Comparison of ENCODE assay signal across 8 cellular contexts in the genomic region with DNA sequence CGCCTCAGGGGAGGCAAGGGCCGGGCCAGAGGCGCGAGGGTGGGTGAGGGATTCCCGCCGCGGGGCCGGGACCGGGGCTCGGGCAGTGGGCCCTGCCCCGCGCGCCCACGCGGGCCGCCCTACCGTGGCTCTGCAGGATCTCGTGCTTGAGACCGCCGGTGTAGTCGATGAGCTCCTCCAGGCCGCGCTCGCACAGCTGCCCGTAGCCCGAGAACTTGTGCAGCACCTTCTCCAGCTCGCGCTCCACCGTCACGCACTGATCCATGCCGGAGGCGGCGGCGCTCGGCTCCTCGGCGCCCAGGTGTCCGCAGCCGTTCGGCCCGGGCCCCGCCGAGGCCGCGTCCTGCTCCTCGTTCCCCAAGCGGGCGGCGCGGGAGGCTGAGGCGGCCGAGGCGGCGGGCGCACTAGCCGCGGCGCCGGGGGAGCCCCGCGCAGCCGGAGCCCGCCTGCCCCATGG. TPM values are rescaled to one million over a fixed set of nuclear protein-coding genes. Genes with fewer than 3 reads are reported as not detected.
A peak's percentile ranks its signal among the peaks of the same experiment; 100 is the strongest.
DNase-seq lines count a peak whose midpoint lies in the region; ATAC-seq and TF ChIP-seq lines count a peak whose summit lies in the region.
"Not testable (repeated sequence)": the region's sequence is repeated elsewhere in the genome, so short reads cannot be mapped to it uniquely, and the experiment has no call there.

No MANE protein-coding gene starts in this region.

- not testable (repeated sequence) for TF ChIP-seq POLR2A in heart left ventricle (IDR thresholded peaks at IDR 0.05)

- peak; percentile 65 for DNase-seq in Daoy (ENCODE audit: low read depth)
- peak; percentile 40 for DNase-seq in WERI-Rb-1
- DNase-seq in astrocyte of the hippocampus (ENCODE audit: low read depth, low spot score): peak; percentile 67
- DNase-seq in heart left ventricle: peak; percentile 31 to 77 (median 48)
- DNase-seq in stimulated activated naive B cell treated with anti-CD40 and anti-IgM and Interleukin-4, amounts not matched to agents 10 μg/mL and 1 μg/mL and 100 μg/mL, for 72 hours: peak; percentile 61

- peak overlapping the region; percentile 75 to 92 for H3K4me3 Mint-ChIP-seq in stimulated activated naive B cell treated with anti-CD40 and anti-IgM and Interleukin-4, amounts not matched to agents 10 μg/mL and 1 μg/mL and 100 μg/mL, for 72 hours

- not testable (repeated sequence) for H3K36me3 ChIP-seq in WERI-Rb-1; heart left ventricle; neuron (ENCODE audit: insufficient read depth, low read length)

- H3K27ac Mint-ChIP-seq in stimulated activated naive B cell treated with anti-CD40 and anti-IgM and Interleukin-4, amounts not matched to agents 10 μg/mL and 1 μg/mL and 100 μg/mL, for 72 hours: peak overlapping the region; percentile 76

- H3K9me3 Mint-ChIP-seq in stimulated activated naive B cell treated with anti-CD40 and anti-IgM and Interleukin-4, amounts not matched to agents 10 μg/mL and 1 μg/mL and 100 μg/mL, for 72 hours: not testable (repeated sequence)

- H3K36me3 Mint-ChIP-seq in stimulated activated naive B cell treated with anti-CD40 and anti-IgM and Interleukin-4, amounts not matched to agents 10 μg/mL and 1 μg/mL and 100 μg/mL, for 72 hours: not testable (repeated sequence)

- not testable (repeated sequence) for H2AFZ ChIP-seq in neuron (ENCODE audit: low read depth, low read length)

- ATAC-seq in GM21619 (IDR thresholded peaks at IDR 0.05; ENCODE audit: unreplicated experiment) (peak; percentile 27), HG03521 (IDR thresholded peaks at IDR 0.05; ENCODE audit: unreplicated experiment) (peak; percentile 31), heart left ventricle (peak in 2 of 4 donors; percentile 2 to 11)
- peak; percentile 49 to 50 for ATAC-seq in stimulated activated naive B cell treated with anti-CD40 and anti-IgM and Interleukin-4, amounts not matched to agents 10 μg/mL and 1 μg/mL and 100 μg/mL, for 72 hours (replicated peaks)

- intact Hi-C loops in heart left ventricle (cut with DNase I): not testable (repeated sequence)

- not testable (repeated sequence) for H3K4me1 ChIP-seq in heart left ventricle; neuron (ENCODE audit: insufficient read depth, low read length)

- H3K9me3 ChIP-seq in WERI-Rb-1 (ENCODE audit: severe bottlenecking); heart left ventricle; neuron (ENCODE audit: low read length): not testable (repeated sequence)

- H3K27me3 ChIP-seq in WERI-Rb-1 (ENCODE audit: insufficient read depth, low read depth, severe bottlenecking); heart left ventricle; neuron (ENCODE audit: insufficient read depth, low read length): not testable (repeated sequence)

- H3K27ac ChIP-seq in WERI-Rb-1 (peak overlapping the region; percentile 80), heart left ventricle (peak overlapping the region; percentile 87 to 99 (median 95))

- TF ChIP-seq CTCF in WERI-Rb-1 (IDR thresholded peaks at IDR 0.05; ENCODE audit: low read depth, low read length); heart left ventricle (IDR thresholded peaks at IDR 0.05): not testable (repeated sequence)

- not testable (repeated sequence) for H3K4me1 Mint-ChIP-seq in stimulated activated naive B cell treated with anti-CD40 and anti-IgM and Interleukin-4, amounts not matched to agents 10 μg/mL and 1 μg/mL and 100 μg/mL, for 72 hours

- 0% methylated on average over 47 to 62 of the region's 63 CpGs; no CpG with 5 or more reads in 2 of the 4 donors for WGBS in heart left ventricle, 4 donors

- H3K4me3 ChIP-seq in WERI-Rb-1 (ENCODE audit: low read depth, low read length): peak overlapping the region; percentile 60
- peak overlapping the region; percentile 51 to 94 (median 74) for H3K4me3 ChIP-seq in heart left ventricle
- H3K4me3 ChIP-seq in neuron (ENCODE audit: low read length): peak overlapping the region; percentile 79

- not testable (repeated sequence) for H3K27me3 Mint-ChIP-seq in stimulated activated naive B cell treated with anti-CD40 and anti-IgM and Interleukin-4, amounts not matched to agents 10 μg/mL and 1 μg/mL and 100 μg/mL, for 72 hours

RNA-seq across cellular contexts. Expression of a gene that starts 54.2 kb away (rescaled TPM):
- total RNA-seq in Daoy (2014; rRNA removed; shearing (Covaris generic)): 0.29 and 1.3 TPM in 2 replicates
- total RNA-seq in heart left ventricle: 1 to 10 TPM in 8 of 9 donors, under 1 TPM in 1; 0.60 to 3.3 (median 1.7) TPM
- polyA plus RNA-seq in heart left ventricle: 1 to 10 TPM in 1 of 2 donors, under 1 TPM in 1; 0.42 to 2.2 TPM
